1 cellular context compared by ENCODE assay signal in the genomic region with DNA sequence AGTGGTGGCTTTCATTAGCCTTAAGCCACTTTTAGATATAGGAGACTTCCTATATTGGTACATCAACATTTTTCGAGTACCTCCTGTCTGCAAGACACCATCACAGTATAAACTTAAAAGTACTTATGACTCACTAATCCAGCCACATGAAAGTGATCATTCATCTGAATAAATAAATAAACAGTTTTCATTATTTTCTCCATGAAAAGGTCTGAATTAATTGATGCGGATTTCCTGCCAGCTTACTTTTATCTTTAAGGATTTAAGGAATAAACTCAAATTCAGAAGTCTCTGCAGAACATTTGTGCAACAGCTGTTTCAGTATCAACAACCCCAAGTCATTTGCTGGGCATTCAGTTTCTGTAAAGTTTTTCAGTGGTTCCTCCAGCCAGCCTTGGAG.
TF ChIP-seq lines count a peak whose summit lies in the region.

No MANE protein-coding gene starts in this region.

TF ChIP-seq in GM12878, 131 proteins besides CTCF, POLR2A, EP300 and RAD21:
- TF ChIP-seq ZBED1 (IDR thresholded peaks at IDR 0.05; ENCODE audit: borderline replicate concordance), result no peak
- TF ChIP-seq TCF7 (IDR thresholded peaks at IDR 0.05; ENCODE audit: borderline replicate concordance), result no peak
- no peak for TF ChIP-seq BHLHE40 (IDR thresholded peaks at IDR 0.05; ENCODE audit: borderline replicate concordance in 1 of 2, low read depth in 2 of 2, low read length in 1 of 2)
- TF ChIP-seq CREB1 (IDR thresholded peaks at IDR 0.05; ENCODE audit: low read depth), result no peak
- no peak for TF ChIP-seq NR2C1 (IDR thresholded peaks at IDR 0.05)
- TF ChIP-seq NFYA (IDR thresholded peaks at IDR 0.05; ENCODE audit: borderline replicate concordance, low read depth, low read length), result no peak
- TF ChIP-seq STAT1 (conservative IDR thresholded peaks at IDR 0.05), result no peak
- TF ChIP-seq ZSCAN29 (IDR thresholded peaks at IDR 0.05), result no peak
- TF ChIP-seq CREM (IDR thresholded peaks at IDR 0.05; ENCODE audit: low read depth), result no peak
- TF ChIP-seq, protein P1, sequence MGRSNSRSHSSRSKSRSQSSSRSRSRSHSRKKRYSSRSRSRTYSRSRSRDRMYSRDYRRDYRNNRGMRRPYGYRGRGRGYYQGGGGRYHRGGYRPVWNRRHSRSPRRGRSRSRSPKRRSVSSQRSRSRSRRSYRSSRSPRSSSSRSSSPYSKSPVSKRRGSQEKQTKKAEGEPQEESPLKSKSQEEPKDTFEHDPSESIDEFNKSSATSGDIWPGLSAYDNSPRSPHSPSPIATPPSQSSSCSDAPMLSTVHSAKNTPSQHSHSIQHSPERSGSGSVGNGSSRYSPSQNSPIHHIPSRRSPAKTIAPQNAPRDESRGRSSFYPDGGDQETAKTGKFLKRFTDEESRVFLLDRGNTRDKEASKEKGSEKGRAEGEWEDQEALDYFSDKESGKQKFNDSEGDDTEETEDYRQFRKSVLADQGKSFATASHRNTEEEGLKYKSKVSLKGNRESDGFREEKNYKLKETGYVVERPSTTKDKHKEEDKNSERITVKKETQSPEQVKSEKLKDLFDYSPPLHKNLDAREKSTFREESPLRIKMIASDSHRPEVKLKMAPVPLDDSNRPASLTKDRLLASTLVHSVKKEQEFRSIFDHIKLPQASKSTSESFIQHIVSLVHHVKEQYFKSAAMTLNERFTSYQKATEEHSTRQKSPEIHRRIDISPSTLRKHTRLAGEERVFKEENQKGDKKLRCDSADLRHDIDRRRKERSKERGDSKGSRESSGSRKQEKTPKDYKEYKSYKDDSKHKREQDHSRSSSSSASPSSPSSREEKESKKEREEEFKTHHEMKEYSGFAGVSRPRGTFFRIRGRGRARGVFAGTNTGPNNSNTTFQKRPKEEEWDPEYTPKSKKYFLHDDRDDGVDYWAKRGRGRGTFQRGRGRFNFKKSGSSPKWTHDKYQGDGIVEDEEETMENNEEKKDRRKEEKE (IDR thresholded peaks at IDR 0.05), result no peak
- TF ChIP-seq ZNF622 (IDR thresholded peaks at IDR 0.05), result no peak
- TF ChIP-seq, protein P2, sequence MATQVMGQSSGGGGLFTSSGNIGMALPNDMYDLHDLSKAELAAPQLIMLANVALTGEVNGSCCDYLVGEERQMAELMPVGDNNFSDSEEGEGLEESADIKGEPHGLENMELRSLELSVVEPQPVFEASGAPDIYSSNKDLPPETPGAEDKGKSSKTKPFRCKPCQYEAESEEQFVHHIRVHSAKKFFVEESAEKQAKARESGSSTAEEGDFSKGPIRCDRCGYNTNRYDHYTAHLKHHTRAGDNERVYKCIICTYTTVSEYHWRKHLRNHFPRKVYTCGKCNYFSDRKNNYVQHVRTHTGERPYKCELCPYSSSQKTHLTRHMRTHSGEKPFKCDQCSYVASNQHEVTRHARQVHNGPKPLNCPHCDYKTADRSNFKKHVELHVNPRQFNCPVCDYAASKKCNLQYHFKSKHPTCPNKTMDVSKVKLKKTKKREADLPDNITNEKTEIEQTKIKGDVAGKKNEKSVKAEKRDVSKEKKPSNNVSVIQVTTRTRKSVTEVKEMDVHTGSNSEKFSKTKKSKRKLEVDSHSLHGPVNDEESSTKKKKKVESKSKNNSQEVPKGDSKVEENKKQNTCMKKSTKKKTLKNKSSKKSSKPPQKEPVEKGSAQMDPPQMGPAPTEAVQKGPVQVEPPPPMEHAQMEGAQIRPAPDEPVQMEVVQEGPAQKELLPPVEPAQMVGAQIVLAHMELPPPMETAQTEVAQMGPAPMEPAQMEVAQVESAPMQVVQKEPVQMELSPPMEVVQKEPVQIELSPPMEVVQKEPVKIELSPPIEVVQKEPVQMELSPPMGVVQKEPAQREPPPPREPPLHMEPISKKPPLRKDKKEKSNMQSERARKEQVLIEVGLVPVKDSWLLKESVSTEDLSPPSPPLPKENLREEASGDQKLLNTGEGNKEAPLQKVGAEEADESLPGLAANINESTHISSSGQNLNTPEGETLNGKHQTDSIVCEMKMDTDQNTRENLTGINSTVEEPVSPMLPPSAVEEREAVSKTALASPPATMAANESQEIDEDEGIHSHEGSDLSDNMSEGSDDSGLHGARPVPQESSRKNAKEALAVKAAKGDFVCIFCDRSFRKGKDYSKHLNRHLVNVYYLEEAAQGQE (IDR thresholded peaks at IDR 0.05; ENCODE audit: low read depth, low read length), result no peak
- TF ChIP-seq, protein P3, sequence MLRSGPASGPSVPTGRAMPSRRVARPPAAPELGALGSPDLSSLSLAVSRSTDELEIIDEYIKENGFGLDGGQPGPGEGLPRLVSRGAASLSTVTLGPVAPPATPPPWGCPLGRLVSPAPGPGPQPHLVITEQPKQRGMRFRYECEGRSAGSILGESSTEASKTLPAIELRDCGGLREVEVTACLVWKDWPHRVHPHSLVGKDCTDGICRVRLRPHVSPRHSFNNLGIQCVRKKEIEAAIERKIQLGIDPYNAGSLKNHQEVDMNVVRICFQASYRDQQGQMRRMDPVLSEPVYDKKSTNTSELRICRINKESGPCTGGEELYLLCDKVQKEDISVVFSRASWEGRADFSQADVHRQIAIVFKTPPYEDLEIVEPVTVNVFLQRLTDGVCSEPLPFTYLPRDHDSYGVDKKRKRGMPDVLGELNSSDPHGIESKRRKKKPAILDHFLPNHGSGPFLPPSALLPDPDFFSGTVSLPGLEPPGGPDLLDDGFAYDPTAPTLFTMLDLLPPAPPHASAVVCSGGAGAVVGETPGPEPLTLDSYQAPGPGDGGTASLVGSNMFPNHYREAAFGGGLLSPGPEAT (IDR thresholded peaks at IDR 0.05; ENCODE audit: low read depth), result no peak
- TF ChIP-seq CBFB (IDR thresholded peaks at IDR 0.05; ENCODE audit: low read depth), result no peak
- no peak for TF ChIP-seq CHD2 (IDR thresholded peaks at IDR 0.05; ENCODE audit: borderline replicate concordance, low read depth, low read length)
- no peak for TF ChIP-seq WRNIP1 (IDR thresholded peaks at IDR 0.05; ENCODE audit: borderline replicate concordance, low read depth, low read length)
- TF ChIP-seq, protein P4, sequence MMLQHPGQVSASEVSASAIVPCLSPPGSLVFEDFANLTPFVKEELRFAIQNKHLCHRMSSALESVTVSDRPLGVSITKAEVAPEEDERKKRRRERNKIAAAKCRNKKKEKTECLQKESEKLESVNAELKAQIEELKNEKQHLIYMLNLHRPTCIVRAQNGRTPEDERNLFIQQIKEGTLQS (IDR thresholded peaks at IDR 0.05; ENCODE audit: borderline replicate concordance, extremely low read depth, low read depth, low read length), result no peak
- TF ChIP-seq SIX5 (IDR thresholded peaks at IDR 0.05; ENCODE audit: low read depth, low read length, severe bottlenecking), result no peak
- TF ChIP-seq CBX3 (IDR thresholded peaks at IDR 0.05; ENCODE audit: borderline replicate concordance, low read depth), result no peak
- TF ChIP-seq, protein P5, sequence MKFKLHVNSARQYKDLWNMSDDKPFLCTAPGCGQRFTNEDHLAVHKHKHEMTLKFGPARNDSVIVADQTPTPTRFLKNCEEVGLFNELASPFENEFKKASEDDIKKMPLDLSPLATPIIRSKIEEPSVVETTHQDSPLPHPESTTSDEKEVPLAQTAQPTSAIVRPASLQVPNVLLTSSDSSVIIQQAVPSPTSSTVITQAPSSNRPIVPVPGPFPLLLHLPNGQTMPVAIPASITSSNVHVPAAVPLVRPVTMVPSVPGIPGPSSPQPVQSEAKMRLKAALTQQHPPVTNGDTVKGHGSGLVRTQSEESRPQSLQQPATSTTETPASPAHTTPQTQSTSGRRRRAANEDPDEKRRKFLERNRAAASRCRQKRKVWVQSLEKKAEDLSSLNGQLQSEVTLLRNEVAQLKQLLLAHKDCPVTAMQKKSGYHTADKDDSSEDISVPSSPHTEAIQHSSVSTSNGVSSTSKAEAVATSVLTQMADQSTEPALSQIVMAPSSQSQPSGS (IDR thresholded peaks at IDR 0.05; ENCODE audit: low read length), result no peak
